1 cellular context compared by ENCODE assay signal in the genomic region with DNA sequence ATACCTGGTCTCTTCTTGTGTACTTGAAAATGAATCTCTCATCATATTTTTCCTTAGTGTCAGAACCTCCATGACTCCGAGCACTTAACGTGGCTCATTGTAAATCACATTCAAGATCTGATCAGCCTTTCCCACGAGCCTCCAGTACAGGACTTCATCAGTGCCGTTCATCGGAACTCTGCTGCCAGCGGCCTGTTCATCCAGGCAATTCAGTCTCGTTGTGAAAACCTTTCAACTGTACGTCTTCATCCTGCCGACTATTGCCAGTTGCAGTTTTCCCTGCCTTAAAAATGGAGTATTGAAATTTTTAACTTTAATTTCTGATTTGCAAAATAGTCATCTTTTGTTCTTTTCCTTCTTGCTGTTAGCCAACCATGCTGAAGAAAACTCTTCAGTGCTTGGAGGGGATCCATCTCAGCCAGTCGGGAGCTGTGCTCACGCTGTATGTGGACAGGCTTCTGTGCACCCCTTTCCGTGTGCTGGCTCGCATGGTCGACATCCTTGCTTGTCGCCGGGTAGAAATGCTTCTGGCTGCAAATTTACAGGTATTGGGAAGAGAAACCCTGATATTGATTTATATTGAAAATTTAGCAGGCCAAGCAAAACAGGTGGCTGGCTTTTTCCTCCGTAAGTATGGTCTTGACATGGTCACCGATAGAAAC.
TF ChIP-seq lines count a peak whose summit lies in the region.

No MANE protein-coding gene starts in this region.

TF ChIP-seq in HepG2, 621 proteins besides CTCF, POLR2A, EP300 and RAD21 (continued from another document):
- peak; percentile 8; the same call in 1 of the 2 replicates for TF ChIP-seq KDM5B (CRISPR knock-in tag; IDR thresholded peaks at IDR 0.05; ENCODE audit: borderline replicate concordance)
- no peak for TF ChIP-seq RFX1 (IDR thresholded peaks at IDR 0.05)
- TF ChIP-seq, protein P1, sequence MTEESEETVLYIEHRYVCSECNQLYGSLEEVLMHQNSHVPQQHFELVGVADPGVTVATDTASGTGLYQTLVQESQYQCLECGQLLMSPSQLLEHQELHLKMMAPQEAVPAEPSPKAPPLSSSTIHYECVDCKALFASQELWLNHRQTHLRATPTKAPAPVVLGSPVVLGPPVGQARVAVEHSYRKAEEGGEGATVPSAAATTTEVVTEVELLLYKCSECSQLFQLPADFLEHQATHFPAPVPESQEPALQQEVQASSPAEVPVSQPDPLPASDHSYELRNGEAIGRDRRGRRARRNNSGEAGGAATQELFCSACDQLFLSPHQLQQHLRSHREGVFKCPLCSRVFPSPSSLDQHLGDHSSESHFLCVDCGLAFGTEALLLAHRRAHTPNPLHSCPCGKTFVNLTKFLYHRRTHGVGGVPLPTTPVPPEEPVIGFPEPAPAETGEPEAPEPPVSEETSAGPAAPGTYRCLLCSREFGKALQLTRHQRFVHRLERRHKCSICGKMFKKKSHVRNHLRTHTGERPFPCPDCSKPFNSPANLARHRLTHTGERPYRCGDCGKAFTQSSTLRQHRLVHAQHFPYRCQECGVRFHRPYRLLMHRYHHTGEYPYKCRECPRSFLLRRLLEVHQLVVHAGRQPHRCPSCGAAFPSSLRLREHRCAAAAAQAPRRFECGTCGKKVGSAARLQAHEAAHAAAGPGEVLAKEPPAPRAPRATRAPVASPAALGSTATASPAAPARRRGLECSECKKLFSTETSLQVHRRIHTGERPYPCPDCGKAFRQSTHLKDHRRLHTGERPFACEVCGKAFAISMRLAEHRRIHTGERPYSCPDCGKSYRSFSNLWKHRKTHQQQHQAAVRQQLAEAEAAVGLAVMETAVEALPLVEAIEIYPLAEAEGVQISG (CRISPR knock-in tag; IDR thresholded peaks at IDR 0.05) = no peak
- TF ChIP-seq ZMYM2 (CRISPR knock-in tag; IDR thresholded peaks at IDR 0.05) = no peak
- TF ChIP-seq ZNF562 (CRISPR knock-in tag; IDR thresholded peaks at IDR 0.05; ENCODE audit: borderline replicate concordance) = no peak
- TF ChIP-seq, protein P2, sequence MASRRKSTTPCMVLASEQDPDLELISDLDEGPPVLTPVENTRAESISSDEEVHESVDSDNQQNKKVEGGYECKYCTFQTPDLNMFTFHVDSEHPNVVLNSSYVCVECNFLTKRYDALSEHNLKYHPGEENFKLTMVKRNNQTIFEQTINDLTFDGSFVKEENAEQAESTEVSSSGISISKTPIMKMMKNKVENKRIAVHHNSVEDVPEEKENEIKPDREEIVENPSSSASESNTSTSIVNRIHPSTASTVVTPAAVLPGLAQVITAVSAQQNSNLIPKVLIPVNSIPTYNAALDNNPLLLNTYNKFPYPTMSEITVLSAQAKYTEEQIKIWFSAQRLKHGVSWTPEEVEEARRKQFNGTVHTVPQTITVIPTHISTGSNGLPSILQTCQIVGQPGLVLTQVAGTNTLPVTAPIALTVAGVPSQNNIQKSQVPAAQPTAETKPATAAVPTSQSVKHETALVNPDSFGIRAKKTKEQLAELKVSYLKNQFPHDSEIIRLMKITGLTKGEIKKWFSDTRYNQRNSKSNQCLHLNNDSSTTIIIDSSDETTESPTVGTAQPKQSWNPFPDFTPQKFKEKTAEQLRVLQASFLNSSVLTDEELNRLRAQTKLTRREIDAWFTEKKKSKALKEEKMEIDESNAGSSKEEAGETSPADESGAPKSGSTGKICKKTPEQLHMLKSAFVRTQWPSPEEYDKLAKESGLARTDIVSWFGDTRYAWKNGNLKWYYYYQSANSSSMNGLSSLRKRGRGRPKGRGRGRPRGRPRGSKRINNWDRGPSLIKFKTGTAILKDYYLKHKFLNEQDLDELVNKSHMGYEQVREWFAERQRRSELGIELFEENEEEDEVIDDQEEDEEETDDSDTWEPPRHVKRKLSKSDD (CRISPR knock-in tag; IDR thresholded peaks at IDR 0.05; ENCODE audit: low read depth) = 0 out of 2 replicates have a peak, but pooled peaks have one; percentile 22
- TF ChIP-seq NONO (IDR thresholded peaks at IDR 0.05) = no peak
- TF ChIP-seq NONO (CRISPR knock-in tag; conservative IDR thresholded peaks at IDR 0.05) = no peak
- no peak for TF ChIP-seq PCBP1 (IDR thresholded peaks at IDR 0.05; ENCODE audit: borderline replicate concordance, low read depth, low read length)
- TF ChIP-seq, protein P3, sequence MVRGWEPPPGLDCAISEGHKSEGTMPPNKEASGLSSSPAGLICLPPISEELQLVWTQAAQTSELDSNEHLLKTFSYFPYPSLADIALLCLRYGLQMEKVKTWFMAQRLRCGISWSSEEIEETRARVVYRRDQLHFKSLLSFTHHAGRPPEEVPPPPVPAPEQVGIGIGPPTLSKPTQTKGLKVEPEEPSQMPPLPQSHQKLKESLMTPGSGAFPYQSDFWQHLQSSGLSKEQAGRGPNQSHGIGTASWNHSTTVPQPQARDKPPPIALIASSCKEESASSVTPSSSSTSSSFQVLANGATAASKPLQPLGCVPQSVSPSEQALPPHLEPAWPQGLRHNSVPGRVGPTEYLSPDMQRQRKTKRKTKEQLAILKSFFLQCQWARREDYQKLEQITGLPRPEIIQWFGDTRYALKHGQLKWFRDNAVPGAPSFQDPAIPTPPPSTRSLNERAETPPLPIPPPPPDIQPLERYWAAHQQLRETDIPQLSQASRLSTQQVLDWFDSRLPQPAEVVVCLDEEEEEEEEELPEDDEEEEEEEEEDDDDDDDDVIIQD (CRISPR knock-in tag; IDR thresholded peaks at IDR 0.05; ENCODE audit: low read depth) = no peak
- TF ChIP-seq ATRX (CRISPR knock-in tag; IDR thresholded peaks at IDR 0.05; ENCODE audit: borderline replicate concordance) = no peak
- 0 out of 2 replicates have a peak, but pooled peaks have one; percentile 11 for TF ChIP-seq KAT8 (CRISPR knock-in tag; IDR thresholded peaks at IDR 0.05)
- 0 out of 2 replicates have a peak, but pooled peaks have one; percentile 11 for TF ChIP-seq KDM3A (CRISPR knock-in tag; IDR thresholded peaks at IDR 0.05; ENCODE audit: low read depth)
TF ChIP-seq in HepG2: peak in this region for 11.
